23 cellular contexts compared by ENCODE assay signal in the genomic region with DNA sequence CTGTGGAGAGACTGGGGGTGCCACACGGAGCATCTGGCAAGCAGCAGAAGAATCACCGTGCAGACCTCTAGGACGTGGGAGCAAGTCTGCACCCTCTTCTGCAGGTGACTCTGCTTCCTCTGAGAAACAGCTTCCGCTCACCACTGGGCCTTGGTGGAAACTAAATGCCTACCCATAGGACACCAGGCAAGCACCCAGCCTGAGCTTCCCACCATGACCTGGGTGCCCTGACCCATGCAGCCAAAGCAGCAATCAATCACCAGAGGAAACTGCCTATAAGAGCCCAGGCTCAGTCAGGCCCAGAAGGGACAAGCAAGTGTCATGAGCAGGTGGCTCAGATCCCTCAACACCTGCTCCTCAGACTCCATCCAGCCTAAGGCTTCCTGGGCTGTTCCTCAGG.
DNase-seq lines count a peak whose midpoint lies in the region; ATAC-seq and TF ChIP-seq lines count a peak whose summit lies in the region.
"Had no signal": no experiment of that assay in that cellular context is flagged by ENCODE, and none has a peak within 500 bp of the region (broad histone marks: within the 10 kb centered on the region; RNA-seq: fewer than 3 reads in every experiment).

No MANE protein-coding gene starts in this region.

- H3K9me2 ChIP-seq in OCI-LY7 (ENCODE audit: insufficient read depth, low read length), result no peaks in the 10 kb centered on the region
- H3K9me2 ChIP-seq: SK-N-SH had no signal

- H3K27me3 ChIP-seq in right atrium auricular region (no peaks in the 10 kb centered on the region), aorta (ENCODE audit: control insufficient read depth in 1 of 2, insufficient read depth in 2 of 2, low read length in 1 of 2) (peaks cover 0 to 2% of the 10 kb centered on the region in 2 donors)

- TF ChIP-seq CTCF in right atrium auricular region (IDR thresholded peaks at IDR 0.05), result no peak
- no peak for TF ChIP-seq CTCF in OCI-LY7 (conservative IDR thresholded peaks at IDR 0.05; ENCODE audit: low read length)

- no peaks in the 10 kb centered on the region for H4K20me1 ChIP-seq in OCI-LY7 (ENCODE audit: insufficient read depth, low read length)

- H3K4me3 ChIP-seq in right atrium auricular region (no peak overlapping the region), OCI-LY7 (ENCODE audit: low read depth, low read length, poor library complexity, severe bottlenecking) (no peak overlapping the region), aorta (ENCODE audit: low read length in 2 of 2) (no peak overlapping the region)
- H3K4me3 ChIP-seq: GM12878, GM23248 had no signal

- CTCF ChIA-PET in OCI-LY7 (lab: Charles Lee; ENCODE audit: unreplicated experiment), result interaction anchor here (0.9 kb wide), 1 partner anchor 101 kb away, joined by 3 read pairs; no protein-coding TSS in a partner anchor

- WGBS in aorta, 2 donors, result 87 to 92% methylated on average over 4 of the region's 4 CpGs

- H2AFZ ChIP-seq in OCI-LY7 (ENCODE audit: low read length), result no peak overlapping the region
- H2AFZ ChIP-seq: GM23248 had no signal

- POLR2A ChIA-PET in OCI-LY7 (lab: Charles Lee), result interaction anchor here (0.6 to 1.1 kb wide), 2 partner anchors 93 to 154 kb away, joined by 3 to 4 read pairs; no protein-coding TSS in a partner anchor

- H3K27ac ChIP-seq in right atrium auricular region (no peak overlapping the region), OCI-LY7 (ENCODE audit: low read depth, low read length, poor library complexity, severe bottlenecking) (peak overlapping the region; percentile 11), aorta (ENCODE audit: low read depth in 1 of 2, low read length in 2 of 2) (no peak overlapping the region)
- H3K27ac ChIP-seq: GM23248, HL-60, KMS-11 had no signal

- H3K4me1 ChIP-seq in right atrium auricular region (no peaks in the 10 kb centered on the region), OCI-LY7 (ENCODE audit: insufficient read depth, low read length, poor library complexity, severe bottlenecking) (peaks cover 69% of the 10 kb centered on the region), aorta (ENCODE audit: control insufficient read depth in 1 of 2, insufficient read depth in 2 of 2, low read length in 2 of 2) (no peaks in the 10 kb centered on the region)

- no peak for ATAC-seq in left cardiac atrium
- ATAC-seq in aorta (ENCODE audit: low FRiP score), result peak; percentile 13
- no peak for ATAC-seq in HG02763 (IDR thresholded peaks at IDR 0.05; ENCODE audit: unreplicated experiment)
- no peak for ATAC-seq in GM18520 (IDR thresholded peaks at IDR 0.05; ENCODE audit: unreplicated experiment)
- ATAC-seq: GM12878, PC-3 had no signal

- H3K9me3 ChIP-seq in right atrium auricular region, result no peaks in the 10 kb centered on the region
- H3K9me3 ChIP-seq in OCI-LY7 (ENCODE audit: low read length), result peaks cover 12% of the 10 kb centered on the region; the same call in 1 of the 2 replicates
- no peaks in the 10 kb centered on the region for H3K9me3 ChIP-seq in aorta (ENCODE audit: control insufficient read depth, low read length)
- H3K9me3 ChIP-seq: SK-N-SH had no signal

- peak; percentile 43 for DNase-seq in right atrium auricular region (ENCODE audit: low spot score)
- no peak for DNase-seq in left cardiac atrium
- DNase-seq in OCI-LY7 (ENCODE audit: low spot score), result peak; percentile 71
- DNase-seq in germinal center (ENCODE audit: low spot score), result peak; percentile 1
- no peak for DNase-seq in aorta
- no peak for DNase-seq in HuH-7 (ENCODE audit: low spot score)
- DNase-seq: CD4-positive, CD25-positive, alpha-beta regulatory T cell; GM23248; H9; HFFc6; NCI-H1694; NCI-H2081; NCI-H2171; NCI-H345; NCI-H82; PC-3; SHP77 treated with DMSO at 0.1 percent for 48 hours; SK-N-SH had no signal

- no peaks in the 10 kb centered on the region for H3K36me3 ChIP-seq in right atrium auricular region
- H3K36me3 ChIP-seq in OCI-LY7 (ENCODE audit: insufficient read depth, low read length), result peaks cover 13% of the 10 kb centered on the region; the same call in 1 of the 2 replicates
- H3K36me3 ChIP-seq in aorta (ENCODE audit: control insufficient read depth in 1 of 2, insufficient read depth in 2 of 2, low read length in 1 of 2), result no peaks in the 10 kb centered on the region

- H3K4me2 ChIP-seq in OCI-LY7 (ENCODE audit: low read length), result peak overlapping the region; percentile 41
- H3K4me2 ChIP-seq: KMS-11, SK-N-SH had no signal

- no peaks in the 10 kb centered on the region for H3K79me2 ChIP-seq in OCI-LY7 (ENCODE audit: insufficient read depth, low read depth, low read length)

- intact Hi-C loops in left cardiac atrium (cut with DNase I), result loop anchor here in 1 of 2 donors (10.0 kb wide), 1 partner anchor 334 kb away; no protein-coding TSS in a partner anchor
- intact Hi-C loops in OCI-LY7 (cut with micrococcal nuclease; ENCODE audit: unreplicated experiment), result loop anchor here (10.0 kb wide), 2 partner anchors 356 to 434 kb away; no protein-coding TSS in a partner anchor
- intact Hi-C loops in aorta (cut with DNase I), result loop anchor here in 1 of 2 donors (10.0 kb wide), 1 partner anchor 434 kb away; no protein-coding TSS in a partner anchor

- BruUV-seq in OCI-LY7 (replicated peaks; lab: Mats Ljungman, UMichigan), result no TSS peak

Comparison
In these comparisons a context has a peak if more than half of its experiments do, and no peak if none do; other contexts are left out.
1. DNase-seq: peak in right atrium auricular region (single experiment), OCI-LY7 (single experiment) and germinal center (single experiment); none in left cardiac atrium (single experiment), aorta (0 of 2) and HuH-7 (single experiment).